8 cellular contexts compared by ENCODE assay signal in genomic region chr7:128531955-128532478, GRCh38. TPM values are rescaled to one million over a fixed set of nuclear protein-coding genes. Genes with fewer than 3 reads are reported as not detected.
DNase-seq lines count a peak whose midpoint lies in the region; ATAC-seq, FAIRE-seq and TF ChIP-seq lines count a peak whose summit lies in the region.
"Not testable (repeated sequence)": the region's sequence is repeated elsewhere in the genome, so short reads cannot be mapped to it uniquely, and the experiment has no call there.

No MANE protein-coding gene starts in this region.

- BruUV-seq in GM12878 (replicated peaks; lab: Mats Ljungman, UMichigan), result not testable (repeated sequence)

- H3K9me3 ChIP-seq in CD4-positive, alpha-beta T cell (ENCODE audit: control insufficient read depth, low read length); GM23248 (ENCODE audit: low read depth); GM12878 (replicated peaks; ENCODE audit: control insufficient read depth, insufficient read depth, low read length): not testable (repeated sequence)

- RAD21 ChIA-PET in GM12878 (lab: Charles Lee; ENCODE audit: unreplicated experiment), result not testable (repeated sequence)

- peak in 8 of 10 experiments; percentile 5 to 39 (median 20) for DNase-seq in CD4-positive, alpha-beta T cell
- DNase-seq in GM23248, result peak; percentile 43
- peak; percentile 6 for DNase-seq in NCI-H1092 treated with DMSO at 0.1 percent for 48 hours (lab: John Stamatoyannopoulos, UW)
- DNase-seq in activated B cell treated with CpG ODN at 0.5 μM for 24 hours; GM12878 (ENCODE audit: low read depth, low spot score): not testable (repeated sequence)
- peak; percentile 84 for DNase-seq in cardiac septum (ENCODE audit: low spot score)
- DNase-seq in natural killer cell treated with Interleukin-12 subunit alpha and Interleukin-12 subunit beta and Interleukin-15 and Interleukin-18, amount 100 ng/mL, for 72 hours (ENCODE audit: low spot score), result peak; percentile 59
- DNase-seq in stimulated activated CD8-positive, alpha-beta memory T cell treated with anti-CD3 and anti-CD28 coated beads, Interleukin-7, amount 100 ng/mL, for 4 hours (ENCODE audit: low read depth in 2 of 2), result peak; percentile 2 to 5

- peaks cover 14% of the 10 kb centered on the region; the same call in 1 of the 2 replicates for H3F3A ChIP-seq in GM23248 (ENCODE audit: insufficient read depth)

- H3K4me3 ChIP-seq in GM23248 (peak overlapping the region; percentile 91), GM12878 (peak overlapping the region; percentile 70)

- H3K4me2 ChIP-seq in GM23248 (ENCODE audit: unreplicated experiment) (peak overlapping the region; percentile 59), GM12878 (ENCODE audit: control insufficient read depth, insufficient read depth) (0 out of 2 replicates have a peak overlapping the region, but pooled peaks have one; percentile 48)

- peak overlapping the region; percentile 94 for H3K27ac Mint-ChIP-seq in CD4-positive, alpha-beta T cell
- peak overlapping the region; percentile 85 for H3K27ac Mint-ChIP-seq in activated B cell treated with CpG ODN at 0.5 μM for 24 hours
- H3K27ac Mint-ChIP-seq in natural killer cell treated with Interleukin-12 subunit alpha and Interleukin-12 subunit beta and Interleukin-15 and Interleukin-18, amount 100 ng/mL, for 72 hours, result peak overlapping the region; percentile 82 to 91

- not testable (repeated sequence) for TF ChIP-seq EP300 in GM12878 (IDR thresholded peaks at IDR 0.05; ENCODE audit: borderline replicate concordance in 1 of 2, control insufficient read depth in 1 of 2, low read depth in 2 of 2, low read length in 2 of 2)

- TF ChIP-seq POLR2A in GM12878 (IDR thresholded peaks at IDR 0.05; ENCODE audit: low read depth, low read length), result not testable (repeated sequence)

- peak overlapping the region; percentile 50 for H3K27ac ChIP-seq in CD4-positive, alpha-beta T cell (ENCODE audit: low read depth, low read length)
- H3K27ac ChIP-seq in GM23248 (peak overlapping the region; percentile 84), GM12878 (ENCODE audit: control insufficient read depth, insufficient read depth) (peak overlapping the region; percentile 62)

- H2AFZ ChIP-seq in GM23248; GM12878 (ENCODE audit: control insufficient read depth, low read depth, low read length): not testable (repeated sequence)

- H3K4me3 Mint-ChIP-seq in CD4-positive, alpha-beta T cell, result peak overlapping the region; percentile 91
- H3K4me3 Mint-ChIP-seq in activated B cell treated with CpG ODN at 0.5 μM for 24 hours, result peak overlapping the region; percentile 85
- H3K4me3 Mint-ChIP-seq in natural killer cell treated with Interleukin-12 subunit alpha and Interleukin-12 subunit beta and Interleukin-15 and Interleukin-18, amount 100 ng/mL, for 72 hours, result peak overlapping the region; percentile 92

- H3K9ac ChIP-seq in GM23248 (peak overlapping the region; percentile 95), GM12878 (ENCODE audit: control insufficient read depth, insufficient read depth, low read length) (peak overlapping the region; percentile 88)

- not testable (repeated sequence) for TF ChIP-seq CTCF in CD4-positive, alpha-beta T cell (IDR thresholded peaks at IDR 0.05); activated B cell treated with CpG ODN at 0.5 μM for 24 hours (IDR thresholded peaks at IDR 0.05); GM12878 (IDR thresholded peaks at IDR 0.05 in 2 of 3, conservative IDR thresholded peaks at IDR 0.05 in 1 of 3; ENCODE audit: control insufficient read depth in 2 of 3, extremely low read depth in 1 of 3, insufficient read depth in 1 of 3, low read depth in 3 of 3, low read length in 3 of 3)

- not testable (repeated sequence) for FAIRE-seq in GM12878 (lab: Jason Lieb, UNC)

- not testable (repeated sequence) for H3K9me3 Mint-ChIP-seq in CD4-positive, alpha-beta T cell; activated B cell treated with CpG ODN at 0.5 μM for 24 hours; natural killer cell treated with Interleukin-12 subunit alpha and Interleukin-12 subunit beta and Interleukin-15 and Interleukin-18, amount 100 ng/mL, for 72 hours

- WGBS in GM23248 (ENCODE audit: low coverage in 1 of 2, low lambda C conversion rate in 2 of 2, missing lambda C conversion rate in 2 of 2), 2 experiments, result 1 to 2% methylated on average over 22 to 35 of the region's 35 CpGs
- under 1% methylated on average over 27 of the region's 35 CpGs for WGBS in GM12878 (ENCODE audit: insufficient coverage, insufficient replicate concordance, low lambda C conversion rate, missing lambda C conversion rate)

- H3K27me3 Mint-ChIP-seq in CD4-positive, alpha-beta T cell; activated B cell treated with CpG ODN at 0.5 μM for 24 hours; natural killer cell treated with Interleukin-12 subunit alpha and Interleukin-12 subunit beta and Interleukin-15 and Interleukin-18, amount 100 ng/mL, for 72 hours: not testable (repeated sequence)

- H3K4me1 Mint-ChIP-seq in CD4-positive, alpha-beta T cell (ENCODE audit: low read depth), result peaks cover 38% of the 10 kb centered on the region
- peaks cover 34% of the 10 kb centered on the region for H3K4me1 Mint-ChIP-seq in activated B cell treated with CpG ODN at 0.5 μM for 24 hours
- H3K4me1 Mint-ChIP-seq in natural killer cell treated with Interleukin-12 subunit alpha and Interleukin-12 subunit beta and Interleukin-15 and Interleukin-18, amount 100 ng/mL, for 72 hours (ENCODE audit: low read depth in 2 of 2), result peaks cover 23 to 25% of the 10 kb centered on the region in 2 donors

- not testable (repeated sequence) for H4K20me1 ChIP-seq in GM23248 (ENCODE audit: insufficient read depth); GM12878 (ENCODE audit: control insufficient read depth, insufficient read depth)

- in situ Hi-C loops in GM23248 (cut with MboI); GM12878 (cut with MboI): not testable (repeated sequence)

- ATAC-seq in CD4-positive, alpha-beta T cell (ENCODE audit: poor library complexity), result peak; percentile 7
- not testable (repeated sequence) for ATAC-seq in activated B cell treated with CpG ODN at 0.5 μM for 24 hours (ENCODE audit: low read depth)
- peak; percentile 39 for ATAC-seq in GM12878
- ATAC-seq in natural killer cell treated with Interleukin-12 subunit alpha and Interleukin-12 subunit beta and Interleukin-15 and Interleukin-18, amount 100 ng/mL, for 72 hours, result peak in 1 of 2 donors; percentile 22

- not testable (repeated sequence) for H3K4me1 ChIP-seq in GM23248 (ENCODE audit: insufficient read depth); GM12878 (ENCODE audit: control insufficient read depth, insufficient read depth, low read length)

- not testable (repeated sequence) for TF ChIP-seq RAD21 in GM12878 (IDR thresholded peaks at IDR 0.05; ENCODE audit: insufficient read depth, low read depth, low read length)

- peaks cover 64% of the 10 kb centered on the region for H3K79me2 ChIP-seq in GM23248 (ENCODE audit: insufficient read depth)
- peaks cover 33% of the 10 kb centered on the region for H3K79me2 ChIP-seq in GM12878 (ENCODE audit: control insufficient read depth, insufficient read depth, low read length)

- SMC1A ChIA-PET in GM12878 (lab: Charles Lee; ENCODE audit: uncharacterized antibody, unreplicated experiment), result not testable (repeated sequence)

- H3K9me2 ChIP-seq in GM23248 (ENCODE audit: insufficient read depth), result not testable (repeated sequence)

- CTCF ChIA-PET in CD4-positive, alpha-beta T cell (lab: Charles Lee); activated B cell treated with CpG ODN at 0.5 μM for 24 hours (lab: Charles Lee); GM12878 (lab: Yijun Ruan, JAX): not testable (repeated sequence)

- POLR2A ChIA-PET in CD4-positive, alpha-beta T cell (lab: Charles Lee); activated B cell treated with CpG ODN at 0.5 μM for 24 hours (lab: Charles Lee); GM12878 (lab: Charles Lee): not testable (repeated sequence)

- H3K36me3 ChIP-seq in GM23248 (ENCODE audit: low read depth); GM12878 (ENCODE audit: control insufficient read depth in 2 of 2, insufficient read depth in 2 of 2, low read length in 1 of 2): not testable (repeated sequence)

- peaks cover 47% of the 10 kb centered on the region for H3K36me3 Mint-ChIP-seq in CD4-positive, alpha-beta T cell (ENCODE audit: low read depth)
- peaks cover 32% of the 10 kb centered on the region for H3K36me3 Mint-ChIP-seq in activated B cell treated with CpG ODN at 0.5 μM for 24 hours (ENCODE audit: low read depth)
- not testable (repeated sequence) for H3K36me3 Mint-ChIP-seq in natural killer cell treated with Interleukin-12 subunit alpha and Interleukin-12 subunit beta and Interleukin-15 and Interleukin-18, amount 100 ng/mL, for 72 hours

- intact Hi-C loops in CD4-positive, alpha-beta T cell (cut with DNase I, micrococcal nuclease), result loop anchor here (2.0 to 10.0 kb wide), 3 partner anchors 55 to 187 kb away; partner anchors contain the start of genes METTL2B (in 2 of the 2) and RBM28 (in 1 of the 2)
- intact Hi-C loops in activated B cell treated with CpG ODN at 0.5 μM for 24 hours (cut with micrococcal nuclease) (loop anchor here (1.0 to 5.0 kb wide), 4 partner anchors 25 to 692 kb away; partner anchors contain the start of genes ATP6V1F and METTL2B), GM12878 (cut with micrococcal nuclease; ENCODE audit: unreplicated experiment) (loop anchor here (5.0 kb wide), 1 partner anchor 55 kb away; the partner anchor contains the start of gene METTL2B)
- intact Hi-C loops in cardiac septum (cut with DNase I), result not testable (repeated sequence)

- H3K27me3 ChIP-seq in CD4-positive, alpha-beta T cell (ENCODE audit: control insufficient read depth, insufficient read depth, low read length); GM23248 (replicated peaks; ENCODE audit: insufficient read depth); GM12878 (replicated peaks in 1 of 2; ENCODE audit: control insufficient read depth in 2 of 2, insufficient read depth in 2 of 2, low read length in 1 of 2): not testable (repeated sequence)

RNA-seq across cellular contexts. Expression of gene METTL2B, which starts 55.5 kb away (rescaled TPM):
- 1 to 10 TPM; 7.1 to 8.2 TPM for total RNA-seq in CD4-positive, alpha-beta T cell
- total RNA-seq in GM23248 (2014; rRNA removed; shearing (Covaris generic)), result 36.5 and 42.5 TPM in 2 replicates
- polyA plus RNA-seq in GM23248 (2016; fragmentation: Nextera tagmentation; extraction: Ambion mirVana) (19.2 and 19.9 TPM in 2 replicates), GM12878 (2011; rRNA removed) (36.4 and 37.8 TPM in 2 replicates), GM12878 (2014; fragmentation: Illumina TruSeq; extraction: Trizol) (36.6 and 51.7 TPM in 2 replicates), GM12878 (2014; fragmentation: Nextera tagmentation; extraction: Ambion mirVana) (10 to 100 TPM; 40.5 to 48.4 TPM), GM12878 (2014; rRNA removed) (18.9 and 20.7 TPM in 2 replicates), GM12878 (2016; fragmentation: Nextera tagmentation; extraction: Ambion mirVana) (10 to 100 TPM; 43.4 to 43.5 TPM)
- total RNA-seq in activated B cell treated with CpG ODN at 0.5 μM for 24 hours (32.7 and 35.7 TPM in 2 replicates), GM12878 (2014; rRNA removed) (26.8 and 29.4 TPM in 2 replicates), GM12878 (2014; rRNA removed; fragmentation: Illumina TruSeq; extraction: Trizol) (35.3 and 36.9 TPM in 2 replicates), GM12878 (2021) (27.7 and 28.1 TPM in 2 replicates), cardiac septum (22.8 TPM)
- 56.9 and 63.6 TPM in 2 replicates for total RNA-seq in GM12878 (2013; cell fraction: nucleolus; rRNA removed)
- polyA plus RNA-seq in GM12878 (2011; ENCODE audit: low read depth), result 14.2 TPM
- polyA plus RNA-seq in GM12878 (2011; cell fraction: cytosol; rRNA removed), result 19.7 and 23.3 TPM in 2 replicates
- 13.0 and 13.3 TPM in 2 replicates for polyA plus RNA-seq in GM12878 (2011; cell fraction: nucleus; rRNA removed)
- 12.6 and 13.7 TPM in 2 replicates for polyA plus RNA-seq in GM12878 (2012)
- 36.3 and 48.1 TPM in 2 replicates for polyA minus RNA-seq in GM12878 (2011; rRNA and poly(A)+ RNA removed)
- polyA minus RNA-seq in GM12878 (2011; cell fraction: cytosol; rRNA and poly(A)+ RNA removed), result 13.0 and 15.1 TPM in 2 replicates
- 18.3 and 38.9 TPM in 2 replicates for polyA minus RNA-seq in GM12878 (2011; cell fraction: nucleus; rRNA and poly(A)+ RNA removed)
- total RNA-seq in natural killer cell treated with Interleukin-12 subunit alpha and Interleukin-12 subunit beta and Interleukin-15 and Interleukin-18, amount 100 ng/mL, for 72 hours, result 10 to 100 TPM; 35.7 to 48.2 TPM
